In genomic region chr19:18253716-18254115, GRCh38 we compare ENCODE assay signal across 15 cellular contexts. TPM values are rescaled to one million over a fixed set of nuclear protein-coding genes. Genes with fewer than 3 reads are reported as not detected.
DNase-seq lines count a peak whose midpoint lies in the region; FAIRE-seq and TF ChIP-seq lines count a peak whose summit lies in the region.
"Had no signal": no experiment of that assay in that cellular context is flagged by ENCODE, and none has a peak within 500 bp of the region (broad histone marks: within the 10 kb centered on the region; RNA-seq: fewer than 3 reads in every experiment).

No MANE protein-coding gene starts in this region.

- H3K4me1 ChIP-seq in Peyer's patch (peaks cover 0 to 17% (median 3%) of the 10 kb centered on the region in 4 donors), kidney (ENCODE audit: control insufficient read depth in 1 of 2, insufficient read depth in 1 of 2, low read depth in 1 of 2, low read length in 2 of 2) (no peaks in the 10 kb centered on the region), transverse colon (peaks cover 0 to 29% (median 10%) of the 10 kb centered on the region in 4 donors)

- H3K36me3 ChIP-seq in Peyer's patch = no peaks in the 10 kb centered on the region
- H3K36me3 ChIP-seq in kidney (ENCODE audit: control insufficient read depth in 1 of 2, insufficient read depth in 2 of 2, low read length in 2 of 2) = peaks cover 0 to 6% of the 10 kb centered on the region in 2 donors
- H3K36me3 ChIP-seq in transverse colon = no peaks in the 10 kb centered on the region
- H3K36me3 ChIP-seq: WERI-Rb-1 had no signal

- no peak for TF ChIP-seq EP300 in transverse colon (IDR thresholded peaks at IDR 0.05; ENCODE audit: low read depth)

- DNase-seq in SIG-M5 treated with dmso at 0.1 percent for 504 hours (lab: John Stamatoyannopoulos, UW; ENCODE audit: unreplicated experiment) = peak; percentile 46
- DNase-seq in SIG-M5 (lab: John Stamatoyannopoulos, UW) = no peak
- peak in 2 of 3 donors; percentile 72 to 83 for DNase-seq in Peyer's patch
- DNase-seq in kidney = peak; percentile 88
- peak; percentile 79 for DNase-seq in transverse colon
- DNase-seq in GM19238 (ENCODE audit: insufficient read length, low spot score) = no peak
- no peak for DNase-seq in inferior parietal cortex (ENCODE audit: extremely low spot score)
- no peak for DNase-seq in activated CD8-positive, alpha-beta memory T cell treated with anti-CD3 and anti-CD28 coated beads, Interleukin-2, amount 50 U/mL, for 4 hours
- DNase-seq: activated T-cell treated with anti-CD3 and anti-CD28 coated beads, Interleukin-2, amount 50 U/mL, for 1 hour; IMR-90; NCI-H2081 treated with DMSO at 0.1 percent for 48 hours; WERI-Rb-1 had no signal

- H3K27me3 ChIP-seq in Peyer's patch = no peaks in the 10 kb centered on the region
- peaks cover 8% of the 10 kb centered on the region for H3K27me3 ChIP-seq in transverse colon

- WGBS in transverse colon (ENCODE audit: low coverage in 1 of 2), 2 donors = 47% methylated on average over 5 of the region's 5 CpGs; no CpG with 5 or more reads in 1 of the 2 donors

- no peak overlapping the region for H3K9ac ChIP-seq in kidney (ENCODE audit: low read length in 2 of 2)

- no peak for TF ChIP-seq CTCF in Peyer's patch (IDR thresholded peaks at IDR 0.05)
- TF ChIP-seq CTCF in kidney (IDR thresholded peaks at IDR 0.05; ENCODE audit: borderline replicate concordance, extremely low read depth, insufficient read depth) = no peak
- TF ChIP-seq CTCF in transverse colon (IDR thresholded peaks at IDR 0.05) = no peak

- intact Hi-C loops in kidney (cut with DNase I) = loop anchor here (10.0 kb wide), 1 partner anchor 59 kb away; the partner anchor contains the start of gene MPV17L2
- intact Hi-C loops in transverse colon (cut with DNase I; ENCODE audit: low total_unique reads) = loop anchor here (5.0 kb wide), 1 partner anchor 141 kb away; no protein-coding TSS in a partner anchor

- no peak for FAIRE-seq in kidney (lab: Jason Lieb, UNC)
- FAIRE-seq: astrocyte had no signal

- H3K4me3 ChIP-seq in Peyer's patch = peak overlapping the region in 1 of 4 donors; percentile 19
- no peak overlapping the region for H3K4me3 ChIP-seq in kidney (ENCODE audit: low read length in 2 of 2)
- no peak overlapping the region for H3K4me3 ChIP-seq in transverse colon

- TF ChIP-seq POLR2A in Peyer's patch (IDR thresholded peaks at IDR 0.05) (peak in 1 of 2 donors; percentile 58), transverse colon (IDR thresholded peaks at IDR 0.05) (peak; percentile 36)

- no peaks in the 10 kb centered on the region for H3K9me3 ChIP-seq in Peyer's patch
- H3K9me3 ChIP-seq in kidney (ENCODE audit: control insufficient read depth in 1 of 2, low read length in 2 of 2) = no peaks in the 10 kb centered on the region
- H3K9me3 ChIP-seq in transverse colon = no peaks in the 10 kb centered on the region

- H3K27ac ChIP-seq in Peyer's patch (peak overlapping the region in 3 of 4 donors; percentile 58 to 81 (median 76)), kidney (ENCODE audit: low read depth in 2 of 2, low read length in 2 of 2) (no peak overlapping the region), transverse colon (peak overlapping the region; percentile 67 to 79 (median 73))
- H3K27ac ChIP-seq: 22Rv1, WERI-Rb-1 had no signal

- in situ Hi-C loops in transverse colon (cut with MboI; ENCODE audit: low pct_ligation_motif_present in 1 of 4, low pct_unique_long_range_greater_than_20kb in 1 of 4, low sequenced_read_pairs in 3 of 4) = loop anchor here in 1 of 4 donors (25.0 kb wide), 1 partner anchor 159 kb away; the partner anchor contains the start of gene SSBP4

RNA-seq across cellular contexts. Expression of gene IQCN, which starts 20.5 kb away (rescaled TPM):
- total RNA-seq in Peyer's patch = 10 to 100 TPM in 2 of 4 donors, 1 to 10 TPM in 2; 7.4 to 40.2 (median 17.0) TPM
- total RNA-seq in kidney = 6.3 TPM
- polyA plus RNA-seq in kidney (ENCODE audit: insufficient read depth, low read depth, low replicate concordance) = 0.82 TPM
- 10 to 100 TPM in 3 of 4 donors, 1 to 10 TPM in 1; 4.8 to 49.7 (median 17.5) TPM for total RNA-seq in transverse colon

RNA-seq across cellular contexts. Expression of gene PDE4C, which starts 27.5 kb away (rescaled TPM):
- 1 to 10 TPM in 3 of 4 donors, not detected in 1; 3.9 to 8.3 (median 8.3) TPM for total RNA-seq in Peyer's patch
- total RNA-seq in kidney = 2.0 TPM
- not detected for polyA plus RNA-seq in kidney (ENCODE audit: insufficient read depth, low read depth, low replicate concordance)
- 10 to 100 TPM in 2 of 4 donors, 1 to 10 TPM in 2; 3.0 to 18.3 (median 7.7) TPM for total RNA-seq in transverse colon
- total RNA-seq: subcutaneous adipose tissue had no signal

RNA-seq across cellular contexts. Expression of gene JUND, which starts 27.7 kb away (rescaled TPM):
- total RNA-seq in Peyer's patch (100 to 1,000 TPM; 629 to 753 (median 680) TPM), kidney (181 TPM), transverse colon (1,000 to 10,000 TPM in 3 of 4 donors, 100 to 1,000 TPM in 1; 714 to 2,423 (median 1,288) TPM)
- polyA plus RNA-seq in kidney (ENCODE audit: insufficient read depth, low read depth, low replicate concordance) = 117 TPM

RNA-seq across cellular contexts. Expression of gene RAB3A, which starts 49.9 kb away (rescaled TPM):
- 1 to 10 TPM in 3 of 4 donors, not detected in 1; 6.1 to 9.5 (median 8.3) TPM for total RNA-seq in Peyer's patch
- 5.2 TPM for total RNA-seq in kidney
- 10.5 TPM for polyA plus RNA-seq in kidney (ENCODE audit: insufficient read depth, low read depth, low replicate concordance)
- 1 to 10 TPM in 3 of 4 donors, not detected in 1; 2.2 to 8.6 (median 3.8) TPM for total RNA-seq in transverse colon

Comparison
In these comparisons a context has a peak if more than half of its experiments do, and no peak if none do; other contexts are left out.
1. DNase-seq: peak in SIG-M5 treated with dmso at 0.1 percent for 504 hours (single experiment), Peyer's patch (2 of 3), kidney (single experiment) and transverse colon (single experiment); none in SIG-M5 (single experiment), GM19238 (single experiment), inferior parietal cortex (single experiment) and activated CD8-positive, alpha-beta memory T cell treated with anti-CD3 and anti-CD28 coated beads, Interleukin-2, amount 50 U/mL, for 4 hours (single experiment).
2. H3K27ac ChIP-seq: peak in Peyer's patch (3 of 4) and transverse colon (4 of 4); none in kidney (0 of 2).